1 cellular context compared by ENCODE assay signal in genomic region chrX:153694687-153695270, GRCh38.
TF ChIP-seq lines count a peak whose summit lies in the region.

No MANE protein-coding gene starts in this region.

TF ChIP-seq in K562, 482 proteins besides CTCF, POLR2A, EP300 and RAD21:
- peak; percentile 52 for TF ChIP-seq POLR2G (IDR thresholded peaks at IDR 0.05; ENCODE audit: low read depth, low read length)
- no peak for TF ChIP-seq ZBTB9 (CRISPR knock-in tag; IDR thresholded peaks at IDR 0.05)
- TF ChIP-seq TFE3 (CRISPR knock-in tag; IDR thresholded peaks at IDR 0.05), result peak; percentile 36; the same call in 1 of the 2 replicates
- no peak for TF ChIP-seq ZBTB34 (CRISPR knock-in tag; IDR thresholded peaks at IDR 0.05)
- TF ChIP-seq ZHX1 (conservative IDR thresholded peaks at IDR 0.05; ENCODE audit: low read length), result no peak
- no peak for TF ChIP-seq CTBP1 (IDR thresholded peaks at IDR 0.05; ENCODE audit: borderline replicate concordance)
- TF ChIP-seq HDAC6 (IDR thresholded peaks at IDR 0.05; ENCODE audit: low read depth, low read length), result no peak
- no peak for TF ChIP-seq ZNF561 (CRISPR knock-in tag; conservative IDR thresholded peaks at IDR 0.05)
- TF ChIP-seq RBM25 (IDR thresholded peaks at IDR 0.05; ENCODE audit: low read depth, low read length, severe bottlenecking), result no peak
